ENCODE assay signal across 27 cellular contexts in the genomic region with DNA sequence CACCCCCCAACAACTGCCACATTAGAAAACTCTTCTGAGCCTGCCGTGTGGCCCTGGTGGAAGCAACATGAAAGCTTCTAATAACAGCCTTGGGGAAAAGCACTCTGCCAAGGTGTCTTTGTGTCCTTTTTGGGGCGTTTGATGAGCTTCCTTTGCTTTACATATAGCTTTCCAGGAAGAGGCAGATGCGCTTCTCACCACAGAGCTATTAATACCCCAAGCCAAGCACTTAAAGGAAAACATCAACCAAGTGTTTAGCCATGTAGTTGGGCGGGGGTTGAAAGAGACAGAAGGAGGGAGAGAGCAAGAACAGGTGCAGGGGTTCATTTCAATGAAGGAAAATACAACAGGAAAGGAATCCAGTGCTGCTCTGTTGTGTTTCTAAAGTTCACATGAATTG.
DNase-seq lines count a peak whose midpoint lies in the region; ATAC-seq and TF ChIP-seq lines count a peak whose summit lies in the region.
"Had no signal": no experiment of that assay in that cellular context is flagged by ENCODE, and none has a peak within 500 bp of the region (broad histone marks: within the 10 kb centered on the region; RNA-seq: fewer than 3 reads in every experiment).

No MANE protein-coding gene starts in this region.

- H3K4me2 ChIP-seq in DND-41 (ENCODE audit: insufficient read depth, low read length) = peak overlapping the region; percentile 14; the same call in 1 of the 2 replicates
- H3K4me2 ChIP-seq in OCI-LY7 (ENCODE audit: low read length) = no peak overlapping the region
- H3K4me2 ChIP-seq: KMS-11 had no signal

- H3K27ac ChIP-seq in DND-41 (ENCODE audit: low read length) (no peak overlapping the region), A673 (ENCODE audit: low read depth, low read length, poor library complexity, severe bottlenecking) (no peak overlapping the region), OCI-LY7 (ENCODE audit: low read depth, low read length, poor library complexity, severe bottlenecking) (no peak overlapping the region)
- H3K27ac ChIP-seq: adrenal gland, KMS-11, transverse colon had no signal

- no peak overlapping the region for H3K4me3 Mint-ChIP-seq in brain
- H3K4me3 Mint-ChIP-seq: activated CD8-positive, alpha-beta memory T cell treated with anti-CD3 and anti-CD28 coated beads, Interleukin-2, amount 10 ng/mL, durations not matched to agents 7 days and 5 days; activated T-cell treated with anti-CD3 and anti-CD28 coated beads, Interleukin-2, amount 50 U/mL, for 4 hours; central memory CD8-positive, alpha-beta T cell; endodermal cell; nephron; stimulated activated effector memory CD8-positive, alpha-beta T cell treated with anti-CD3 and anti-CD28 coated beads, Interleukin-12 subunit alpha, Interleukin-12 subunit beta, amount 100 ng/mL, for 72 hours; WTC11 had no signal

- no peaks in the 10 kb centered on the region for H3K36me3 Mint-ChIP-seq in brain
- H3K36me3 Mint-ChIP-seq: activated CD8-positive, alpha-beta memory T cell treated with anti-CD3 and anti-CD28 coated beads, Interleukin-2, amount 10 ng/mL, durations not matched to agents 7 days and 5 days; stimulated activated effector memory CD8-positive, alpha-beta T cell treated with anti-CD3 and anti-CD28 coated beads, Interleukin-12 subunit alpha, Interleukin-12 subunit beta, amount 100 ng/mL, for 72 hours had no signal

- peak overlapping the region in 3 of 5 experiments; percentile 56 to 71 (median 61) for H3K27ac Mint-ChIP-seq in brain
- H3K27ac Mint-ChIP-seq: activated CD8-positive, alpha-beta memory T cell treated with anti-CD3 and anti-CD28 coated beads, Interleukin-2, amount 10 ng/mL, durations not matched to agents 7 days and 5 days; endodermal cell; nephron; stimulated activated effector memory CD8-positive, alpha-beta T cell treated with anti-CD3 and anti-CD28 coated beads, Interleukin-12 subunit alpha, Interleukin-12 subunit beta, amount 100 ng/mL, for 72 hours; WTC11 had no signal

- TF ChIP-seq CTCF in DND-41 (IDR thresholded peaks at IDR 0.05; ENCODE audit: borderline replicate concordance, extremely low read depth, low read length, poor library complexity, severe bottlenecking) = no peak
- no peak for TF ChIP-seq CTCF in brain (conservative IDR thresholded peaks at IDR 0.05)
- TF ChIP-seq CTCF in A673 (conservative IDR thresholded peaks at IDR 0.05; ENCODE audit: low read depth, low read length) = no peak
- TF ChIP-seq CTCF in OCI-LY7 (conservative IDR thresholded peaks at IDR 0.05; ENCODE audit: low read length) = no peak

- ATAC-seq in DND-41 (ENCODE audit: insufficient read depth, low read depth) = peak; percentile 91
- ATAC-seq: activated CD8-positive, alpha-beta memory T cell treated with anti-CD3 and anti-CD28 coated beads, Interleukin-2, amount 10 ng/mL, durations not matched to agents 7 days and 5 days; activated T-cell treated with anti-CD3 and anti-CD28 coated beads, Interleukin-2, amount 50 U/mL, for 4 hours; HCT116; mucosa of descending colon; stimulated activated effector memory CD8-positive, alpha-beta T cell treated with anti-CD3 and anti-CD28 coated beads, Interleukin-12 subunit alpha, Interleukin-12 subunit beta, amount 100 ng/mL, for 72 hours; WTC11 had no signal

- peaks cover 25% of the 10 kb centered on the region for H3K4me1 ChIP-seq in DND-41 (ENCODE audit: insufficient read depth, low read length)
- H3K4me1 ChIP-seq in A673 (ENCODE audit: insufficient read depth, low read length, poor library complexity, severe bottlenecking) = no peaks in the 10 kb centered on the region
- H3K4me1 ChIP-seq in OCI-LY7 (ENCODE audit: insufficient read depth, low read length, poor library complexity, severe bottlenecking) = no peaks in the 10 kb centered on the region
- H3K4me1 ChIP-seq: adrenal gland had no signal

- H4K20me1 ChIP-seq in DND-41 (ENCODE audit: insufficient read depth, low read length) (no peaks in the 10 kb centered on the region), OCI-LY7 (ENCODE audit: insufficient read depth, low read length) (no peaks in the 10 kb centered on the region)

- H3K4me1 Mint-ChIP-seq in brain = peaks cover 43% of the 10 kb centered on the region
- H3K4me1 Mint-ChIP-seq: activated CD8-positive, alpha-beta memory T cell treated with anti-CD3 and anti-CD28 coated beads, Interleukin-2, amount 10 ng/mL, durations not matched to agents 7 days and 5 days; central memory CD8-positive, alpha-beta T cell; stimulated activated effector memory CD8-positive, alpha-beta T cell treated with anti-CD3 and anti-CD28 coated beads, Interleukin-12 subunit alpha, Interleukin-12 subunit beta, amount 100 ng/mL, for 72 hours had no signal

- H3K79me2 ChIP-seq in DND-41 (ENCODE audit: insufficient read depth, low read length) (no peaks in the 10 kb centered on the region), OCI-LY7 (ENCODE audit: insufficient read depth, low read depth, low read length) (no peaks in the 10 kb centered on the region)

- no peak overlapping the region for H3K4me3 ChIP-seq in DND-41 (ENCODE audit: low read depth in 1 of 2, low read length in 2 of 2)
- no peak overlapping the region for H3K4me3 ChIP-seq in A673 (ENCODE audit: low read depth, low read length, poor library complexity, severe bottlenecking)
- H3K4me3 ChIP-seq in OCI-LY7 (ENCODE audit: low read depth, low read length, poor library complexity, severe bottlenecking) = no peak overlapping the region
- H3K4me3 ChIP-seq: adrenal gland, mucosa of descending colon, transverse colon had no signal

- intact Hi-C loops in A673 (cut with micrococcal nuclease; ENCODE audit: unreplicated experiment) (no loop called here), OCI-LY7 (cut with micrococcal nuclease; ENCODE audit: unreplicated experiment) (no loop called here)

- POLR2A ChIA-PET in A673 (lab: Charles Lee; ENCODE audit: low non-redundant PET) (no interaction called here), OCI-LY7 (lab: Charles Lee) (interaction anchor here (0.5 kb wide), 1 partner anchor 13 kb away, joined by 3 read pairs; no protein-coding TSS in a partner anchor)

- BruUV-seq in A673 (replicated peaks; lab: Mats Ljungman, UMichigan) (no TSS peak), OCI-LY7 (replicated peaks; lab: Mats Ljungman, UMichigan) (no TSS peak)

- H3K36me3 ChIP-seq in DND-41 (ENCODE audit: insufficient read depth, low read length) (no peaks in the 10 kb centered on the region), A673 (ENCODE audit: insufficient read depth, low read length, poor library complexity, severe bottlenecking) (no peaks in the 10 kb centered on the region), OCI-LY7 (ENCODE audit: insufficient read depth, low read length) (no peaks in the 10 kb centered on the region)
- H3K36me3 ChIP-seq: adrenal gland, transverse colon had no signal

- H3K27me3 ChIP-seq in DND-41 (ENCODE audit: insufficient read depth, low read length, poor library complexity) (no peaks in the 10 kb centered on the region), A673 (replicated peaks; ENCODE audit: insufficient read depth, low read depth, low read length, poor library complexity) (no peaks in the 10 kb centered on the region)
- H3K27me3 ChIP-seq: adrenal gland, transverse colon had no signal

- H3K9me3 Mint-ChIP-seq in brain = peaks cover 0 to 9% (median 2%) of the 10 kb centered on the region in 5 experiments
- H3K9me3 Mint-ChIP-seq: activated T-cell treated with anti-CD3 and anti-CD28 coated beads, Interleukin-2, amount 50 U/mL, for 4 hours; central memory CD8-positive, alpha-beta T cell; stimulated activated effector memory CD8-positive, alpha-beta T cell treated with anti-CD3 and anti-CD28 coated beads, Interleukin-12 subunit alpha, Interleukin-12 subunit beta, amount 100 ng/mL, for 72 hours had no signal

- no peak overlapping the region for H3K9ac ChIP-seq in DND-41 (ENCODE audit: low read depth, low read length)
- H3K9ac ChIP-seq: KMS-11 had no signal

- H3K27me3 Mint-ChIP-seq in brain = peaks cover 4% of the 10 kb centered on the region
- H3K27me3 Mint-ChIP-seq: activated CD8-positive, alpha-beta memory T cell treated with anti-CD3 and anti-CD28 coated beads, Interleukin-2, amount 10 ng/mL, durations not matched to agents 7 days and 5 days had no signal

- CTCF ChIA-PET in A673 (lab: Charles Lee) = no interaction called here
- CTCF ChIA-PET in OCI-LY7 (lab: Charles Lee; ENCODE audit: unreplicated experiment) = no interaction called here

- H3K9me2 ChIP-seq in OCI-LY7 (ENCODE audit: insufficient read depth, low read length) = no peaks in the 10 kb centered on the region

- H3K9me3 ChIP-seq in DND-41 (ENCODE audit: insufficient read depth, low read length, severe bottlenecking) = no peaks in the 10 kb centered on the region
- no peaks in the 10 kb centered on the region for H3K9me3 ChIP-seq in A673 (ENCODE audit: low read depth, low read length, poor library complexity, severe bottlenecking)
- H3K9me3 ChIP-seq in OCI-LY7 (ENCODE audit: low read length) = no peaks in the 10 kb centered on the region
- H3K9me3 ChIP-seq: adrenal gland, mucosa of descending colon, transverse colon had no signal

- DNase-seq in NCI-H82 (lab: John Stamatoyannopoulos, UW) (peak; percentile 24), NCI-H82 treated with DMSO at 0.1 percent for 48 hours (lab: John Stamatoyannopoulos, UW; ENCODE audit: unreplicated experiment) (no peak), DND-41 (peak; percentile 65), NCI-H510A treated with DMSO at 0.1 percent for 48 hours (lab: John Stamatoyannopoulos, UW) (peak; percentile 35), activated gamma-delta T cell (lab: John Stamatoyannopoulos, UW) (no peak), A673 (ENCODE audit: low spot score) (no peak), OCI-LY7 (ENCODE audit: low spot score) (no peak)
- DNase-seq: activated CD4-positive, alpha-beta T cell treated with anti-CD3 and anti-CD28 coated beads, Interleukin-2, amount 50 U/mL, for 1 hour; activated CD8-positive, alpha-beta memory T cell treated with anti-CD3 and anti-CD28 coated beads, Interleukin-2, amount 10 ng/mL, durations not matched to agents 7 days and 5 days; activated T-cell treated with anti-CD3 and anti-CD28 coated beads, Interleukin-2, amount 50 U/mL, for 4 hours; adrenal gland; dermis blood vessel endothelial cell; endodermal cell; mammary epithelial cell; mucosa of descending colon; NCI-H1694 treated with DMSO at 0.1 percent for 48 hours; NCI-H446 treated with DMSO at 0.1 percent for 48 hours; SIG-M5; stimulated activated CD4-positive, alpha-beta T cell treated with anti-CD3 and anti-CD28 coated beads, Interleukin-15, amount 100 ng/mL, for 24 hours; transverse colon had no signal

- H2AFZ ChIP-seq in DND-41 (ENCODE audit: low read depth, low read length) (no peak overlapping the region), OCI-LY7 (ENCODE audit: low read length) (no peak overlapping the region)

Comparison
In these comparisons a context has a peak if more than half of its experiments do, and no peak if none do; other contexts are left out.
1. DNase-seq: peak in NCI-H82 (single experiment), DND-41 (single experiment) and NCI-H510A treated with DMSO at 0.1 percent for 48 hours (single experiment); none in NCI-H82 treated with DMSO at 0.1 percent for 48 hours (single experiment), activated gamma-delta T cell (single experiment), A673 (single experiment) and OCI-LY7 (single experiment).